16 cellular contexts compared by ENCODE assay signal in genomic region chr5:139299477-139299876, GRCh38. TPM values are rescaled to one million over a fixed set of nuclear protein-coding genes. Genes with fewer than 3 reads are reported as not detected.
A peak's percentile ranks its signal among the peaks of the same experiment; 100 is the strongest.
DNase-seq lines count a peak whose midpoint lies in the region; ATAC-seq and TF ChIP-seq lines count a peak whose summit lies in the region.
"Had no signal": no experiment of that assay in that cellular context is flagged by ENCODE, and none has a peak within 500 bp of the region (broad histone marks: within the 10 kb centered on the region; RNA-seq: fewer than 3 reads in every experiment).

No MANE protein-coding gene starts in this region.

- H3K36me3 ChIP-seq in BLaER1 = peaks cover 37% of the 10 kb centered on the region
- H3K36me3 ChIP-seq in naive thymus-derived CD4-positive, alpha-beta T cell (ENCODE audit: control insufficient read depth in 2 of 3, insufficient read depth in 3 of 3, low read length in 3 of 3) = peaks cover 0 to 3% (median 0%) of the 10 kb centered on the region in 3 experiments
- no peaks in the 10 kb centered on the region for H3K36me3 ChIP-seq in transverse colon
- H3K36me3 ChIP-seq: stomach had no signal

- H3K27me3 Mint-ChIP-seq in H9 (ENCODE audit: low read depth) = no peaks in the 10 kb centered on the region
- no peaks in the 10 kb centered on the region for H3K27me3 Mint-ChIP-seq in activated T-helper 2 cell treated with anti-CD3 and anti-CD28 coated beads, Interferon-gamma antibody, Interleukin-2, Interleukin-4, amounts not matched to agents 10 μg/mL and 5 μg/mL and 100 μg/mL, durations not matched to agents 14 hours and 24 hours and 36 hours (ENCODE audit: low read depth)
- no peaks in the 10 kb centered on the region for H3K27me3 Mint-ChIP-seq in naive thymus-derived CD4-positive, alpha-beta T cell

- TF ChIP-seq EP300 in transverse colon (IDR thresholded peaks at IDR 0.05; ENCODE audit: low read depth) = no peak

- H2BK12ac ChIP-seq in H9 (ENCODE audit: insufficient read length, low read depth, low read length) = no peak overlapping the region

- no peak overlapping the region for H3T11ph ChIP-seq in H9 (ENCODE audit: low read length)

- no peak overlapping the region; a peak in 1 of 5 replicates for H3K4me3 Mint-ChIP-seq in H9
- H3K4me3 Mint-ChIP-seq in activated T-helper 2 cell treated with anti-CD3 and anti-CD28 coated beads, Interferon-gamma antibody, Interleukin-2, Interleukin-4, amounts not matched to agents 10 μg/mL and 5 μg/mL and 100 μg/mL, durations not matched to agents 14 hours and 24 hours and 36 hours (ENCODE audit: low read depth) = no peak overlapping the region
- H3K4me3 Mint-ChIP-seq in naive thymus-derived CD4-positive, alpha-beta T cell = peak overlapping the region; percentile 18 to 99 (median 77)

- H2BK120ac ChIP-seq in H9 (ENCODE audit: low read depth, low read length, poor library complexity, severe bottlenecking) = no peak overlapping the region

- peak; percentile 38 for ATAC-seq in naive thymus-derived CD4-positive, alpha-beta T cell
- ATAC-seq in GM21423 (IDR thresholded peaks at IDR 0.05; ENCODE audit: unreplicated experiment) (no peak), HG03354 (IDR thresholded peaks at IDR 0.05; ENCODE audit: poor library complexity, severe bottlenecking, unreplicated experiment) (no peak)

- H4K8ac ChIP-seq in H9 (replicated peaks; ENCODE audit: insufficient read length, low read depth, low read length) = no peak overlapping the region

- peak overlapping the region; percentile 84 for H3K4me2 ChIP-seq in BLaER1
- no peak overlapping the region for H3K4me2 ChIP-seq in H9 (ENCODE audit: insufficient read depth, insufficient read length, low read length)

- H3K27ac Mint-ChIP-seq in H9 = peak overlapping the region; percentile 3 to 56 (median 19); a peak in 6 of 7 replicates
- peak overlapping the region; percentile 13 for H3K27ac Mint-ChIP-seq in activated T-helper 2 cell treated with anti-CD3 and anti-CD28 coated beads, Interferon-gamma antibody, Interleukin-2, Interleukin-4, amounts not matched to agents 10 μg/mL and 5 μg/mL and 100 μg/mL, durations not matched to agents 14 hours and 24 hours and 36 hours
- H3K27ac Mint-ChIP-seq in naive thymus-derived CD4-positive, alpha-beta T cell = peak overlapping the region; percentile 7 to 83 (median 24)

- peaks cover 96% of the 10 kb centered on the region for H3K79me2 ChIP-seq in H9 (ENCODE audit: insufficient read depth, low read length)

- no peak overlapping the region for H2BK5ac ChIP-seq in H9 (ENCODE audit: insufficient read length, low read length)

- in situ Hi-C loops in transverse colon (cut with MboI; ENCODE audit: low pct_ligation_motif_present in 1 of 4, low pct_unique_long_range_greater_than_20kb in 1 of 4, low sequenced_read_pairs in 3 of 4) = no loop called here

- H3K4me3 ChIP-seq in BLaER1 (no peak overlapping the region), transverse colon (no peak overlapping the region)
- H3K4me3 ChIP-seq in naive thymus-derived CD4-positive, alpha-beta T cell (ENCODE audit: low read length) = peak overlapping the region; percentile 8
- H3K4me3 ChIP-seq: HAP-1 had no signal

- no peak for TF ChIP-seq POLR2A in transverse colon (IDR thresholded peaks at IDR 0.05)

- H3K4ac ChIP-seq in H9 (ENCODE audit: low read depth, low read length) = no peak overlapping the region

- no peak overlapping the region for H2BK15ac ChIP-seq in H9 (ENCODE audit: low read depth, low read length)

- TF ChIP-seq CTCF in H9 (conservative IDR thresholded peaks at IDR 0.05) (no peak), transverse colon (IDR thresholded peaks at IDR 0.05) (no peak)

- no peak overlapping the region for H4K91ac ChIP-seq in H9 (ENCODE audit: insufficient read length, low read depth, low read length)

- H3K4me1 ChIP-seq in BLaER1 (peaks cover 76% of the 10 kb centered on the region), H9 (ENCODE audit: insufficient read depth, low read length) (no peaks in the 10 kb centered on the region; the same call in 1 of the 2 replicates), transverse colon (peaks cover 46 to 96% (median 66%) of the 10 kb centered on the region in 4 donors)
- H3K4me1 ChIP-seq in naive thymus-derived CD4-positive, alpha-beta T cell (ENCODE audit: control insufficient read depth in 2 of 2, insufficient read depth in 2 of 2, low read length in 2 of 2) = peaks cover 70 to 72% of the 10 kb centered on the region in 2 donors

- peaks cover 3% of the 10 kb centered on the region in 2 experiments; a peak in 1 of 5 replicates for H3K9me3 Mint-ChIP-seq in H9
- no peaks in the 10 kb centered on the region for H3K9me3 Mint-ChIP-seq in activated T-helper 2 cell treated with anti-CD3 and anti-CD28 coated beads, Interferon-gamma antibody, Interleukin-2, Interleukin-4, amounts not matched to agents 10 μg/mL and 5 μg/mL and 100 μg/mL, durations not matched to agents 14 hours and 24 hours and 36 hours
- H3K9me3 Mint-ChIP-seq in naive thymus-derived CD4-positive, alpha-beta T cell = peaks cover 0 to 4% (median 0%) of the 10 kb centered on the region in 11 donors

- H2BK20ac ChIP-seq in H9 (ENCODE audit: low read depth, low read length, poor library complexity, severe bottlenecking) = no peak overlapping the region

- H3K56ac ChIP-seq in H9 (ENCODE audit: insufficient read length, low read depth, low read length) = no peak overlapping the region

- CTCF ChIA-PET in naive thymus-derived CD4-positive, alpha-beta T cell (lab: Charles Lee) = interaction anchor here (0.6 to 1.0 kb wide), 2 partner anchors 18 to 994 kb away, joined by 3 to 7 read pairs; no protein-coding TSS in a partner anchor

- peaks cover 64 to 79% of the 10 kb centered on the region in 2 experiments for H3K4me1 Mint-ChIP-seq in H9
- H3K4me1 Mint-ChIP-seq in activated T-helper 2 cell treated with anti-CD3 and anti-CD28 coated beads, Interferon-gamma antibody, Interleukin-2, Interleukin-4, amounts not matched to agents 10 μg/mL and 5 μg/mL and 100 μg/mL, durations not matched to agents 14 hours and 24 hours and 36 hours (ENCODE audit: low read depth) = peaks cover 62% of the 10 kb centered on the region
- H3K4me1 Mint-ChIP-seq in naive thymus-derived CD4-positive, alpha-beta T cell = peaks cover 64 to 95% (median 92%) of the 10 kb centered on the region in 7 donors

- H3K27ac ChIP-seq in BLaER1 (no peak overlapping the region), H9 (ENCODE audit: insufficient read length, low read depth, low read length) (no peak overlapping the region), transverse colon (no peak overlapping the region)
- peak overlapping the region; percentile 22 for H3K27ac ChIP-seq in naive thymus-derived CD4-positive, alpha-beta T cell (ENCODE audit: low read depth, low read length)

- H4K5ac ChIP-seq in H9 (ENCODE audit: insufficient read length, low read depth, low read length) = no peak overlapping the region

- no peaks in the 10 kb centered on the region for H3K79me1 ChIP-seq in H9 (ENCODE audit: insufficient read depth, low read depth, low read length, poor library complexity, severe bottlenecking)

- H3K14ac ChIP-seq in H9 (ENCODE audit: insufficient read depth, low read length) = no peak overlapping the region

- POLR2A ChIA-PET in naive thymus-derived CD4-positive, alpha-beta T cell (lab: Charles Lee) = interaction anchor here (0.6 to 2.1 kb wide), 4 partner anchors 20 to 48 kb away, joined by 3 to 14 read pairs (median 3); partner anchors contain the start of gene PAIP2

- H3K9ac ChIP-seq in BLaER1 = no peak overlapping the region
- H3K9ac ChIP-seq in H9 (ENCODE audit: extremely low read depth, insufficient read length, low read length) = no peak overlapping the region

- no peak overlapping the region for H2AK5ac ChIP-seq in H9 (ENCODE audit: insufficient read length, low read length)

- H3K9me3 ChIP-seq in BLaER1 = no peaks in the 10 kb centered on the region
- no peaks in the 10 kb centered on the region for H3K9me3 ChIP-seq in H9 (ENCODE audit: control insufficient read depth, low read depth, low read length)
- no peaks in the 10 kb centered on the region for H3K9me3 ChIP-seq in naive thymus-derived CD4-positive, alpha-beta T cell (ENCODE audit: control insufficient read depth in 2 of 3, low read length in 3 of 3)
- H3K9me3 ChIP-seq in transverse colon = no peaks in the 10 kb centered on the region
- H3K9me3 ChIP-seq: HAP-1, stomach had no signal

- peaks cover 18 to 33% (median 32%) of the 10 kb centered on the region in 3 experiments for H3K36me3 Mint-ChIP-seq in H9 (ENCODE audit: insufficient read depth in 1 of 3, low read depth in 3 of 3)
- peaks cover 44% of the 10 kb centered on the region for H3K36me3 Mint-ChIP-seq in activated T-helper 2 cell treated with anti-CD3 and anti-CD28 coated beads, Interferon-gamma antibody, Interleukin-2, Interleukin-4, amounts not matched to agents 10 μg/mL and 5 μg/mL and 100 μg/mL, durations not matched to agents 14 hours and 24 hours and 36 hours (ENCODE audit: low read depth)
- H3K36me3 Mint-ChIP-seq in naive thymus-derived CD4-positive, alpha-beta T cell = peaks cover 0 to 14% (median 4%) of the 10 kb centered on the region in 5 donors

- WGBS in H9 (ENCODE audit: extremely low coverage, insufficient read length, low lambda C conversion rate) = no CpG with 5 or more reads among the region's 4 CpGs
- 37 to 57% methylated on average over 4 of the region's 4 CpGs for WGBS in transverse colon (ENCODE audit: low coverage in 1 of 2), 2 donors

- H3K23ac ChIP-seq in H9 (ENCODE audit: insufficient read length, low read depth, low read length) = no peak overlapping the region

- peaks cover 100% of the 10 kb centered on the region for H4K20me1 ChIP-seq in BLaER1
- H4K20me1 ChIP-seq in H9 (ENCODE audit: control insufficient read depth, insufficient read depth, insufficient read length) = no peaks in the 10 kb centered on the region

- H3K18ac ChIP-seq in H9 (ENCODE audit: insufficient read length, low read depth, low read length) = no peak overlapping the region

- no peak overlapping the region for H2AFZ ChIP-seq in H9 (ENCODE audit: low read length)

- intact Hi-C loops in activated T-helper 2 cell treated with anti-CD3 and anti-CD28 coated beads, Interferon-gamma antibody, Interleukin-2, Interleukin-4, amounts not matched to agents 10 μg/mL and 5 μg/mL and 100 μg/mL, durations not matched to agents 14 hours and 24 hours and 36 hours (cut with micrococcal nuclease) = loop anchor here (10.0 kb wide), 3 partner anchors 265 to 965 kb away; partner anchors contain the start of genes CDC25C, ETF1, FAM53C and UBE2D2
- intact Hi-C loops in naive thymus-derived CD4-positive, alpha-beta T cell (cut with micrococcal nuclease) = loop anchor here (10.0 kb wide), 3 partner anchors 545 to 1545 kb away; partner anchors contain the start of genes BRD8 (in 1 of the 2), HNRNPA0 (in 1 of the 2) and KIF20A (in 1 of the 2)
- intact Hi-C loops in transverse colon (cut with DNase I; ENCODE audit: low total_unique reads) = loop anchor here (10.0 kb wide), 1 partner anchor 725 kb away; the partner anchor contains the start of gene HSPA9

- H3K27me3 ChIP-seq in BLaER1 (no peaks in the 10 kb centered on the region), H9 (ENCODE audit: insufficient read depth, low read length) (no peaks in the 10 kb centered on the region), transverse colon (no peaks in the 10 kb centered on the region)
- no peaks in the 10 kb centered on the region for H3K27me3 ChIP-seq in naive thymus-derived CD4-positive, alpha-beta T cell (ENCODE audit: control insufficient read depth in 2 of 2, insufficient read depth in 2 of 2, low read length in 2 of 2)
- H3K27me3 ChIP-seq: stomach had no signal

- H3K23me2 ChIP-seq in H9 (ENCODE audit: insufficient read length, low read depth, low read length, poor library complexity, severe bottlenecking) = no peaks in the 10 kb centered on the region

- DNase-seq in H9 (no peak), transverse colon (no peak), NCI-H1417 treated with DMSO at 0.1 percent for 48 hours (lab: John Stamatoyannopoulos, UW) (no peak)
- no peak for DNase-seq in activated T-helper 2 cell treated with anti-CD3 and anti-CD28 coated beads, Interferon-gamma antibody, Interleukin-2, Interleukin-4, amounts not matched to agents 10 μg/mL and 5 μg/mL and 100 μg/mL, durations not matched to agents 14 hours and 24 hours and 36 hours (ENCODE audit: low spot score)
- no peak for DNase-seq in naive thymus-derived CD4-positive, alpha-beta T cell
- DNase-seq: dermis blood vessel endothelial cell; GDM1; midbrain; NCI-H2171 treated with DMSO at 0.1 percent for 48 hours; stimulated activated CD4-positive, alpha-beta T cell treated with anti-CD3 and anti-CD28 coated beads, Interleukin-4, amount 100 ng/mL, for 24 hours; stomach; SW 1271 had no signal

RNA-seq across cellular contexts. Expression of gene MATR3, which starts 5.9 kb away (rescaled TPM):
- 267 and 278 TPM in 2 replicates for total RNA-seq in H9 (2021)
- total RNA-seq in activated T-helper 2 cell treated with anti-CD3 and anti-CD28 coated beads, Interferon-gamma antibody, Interleukin-2, Interleukin-4, amounts not matched to agents 10 μg/mL and 5 μg/mL and 100 μg/mL, durations not matched to agents 14 hours and 24 hours and 36 hours = 259 TPM in 2 replicates
- total RNA-seq in naive thymus-derived CD4-positive, alpha-beta T cell = 100 to 1,000 TPM; 219 to 333 (median 274) TPM
- polyA plus RNA-seq in naive thymus-derived CD4-positive, alpha-beta T cell = 100 to 1,000 TPM; 313 to 379 TPM
- 100 to 1,000 TPM in 3 of 4 donors, 10 to 100 TPM in 1; 97.3 to 190 (median 134) TPM for total RNA-seq in transverse colon

RNA-seq across cellular contexts. Expression of gene PAIP2, which starts 42.2 kb away (rescaled TPM):
- 121 and 129 TPM in 2 replicates for total RNA-seq in H9 (2021)
- total RNA-seq in activated T-helper 2 cell treated with anti-CD3 and anti-CD28 coated beads, Interferon-gamma antibody, Interleukin-2, Interleukin-4, amounts not matched to agents 10 μg/mL and 5 μg/mL and 100 μg/mL, durations not matched to agents 14 hours and 24 hours and 36 hours = 98.2 and 107 TPM in 2 replicates
- total RNA-seq in naive thymus-derived CD4-positive, alpha-beta T cell = 100 to 1,000 TPM in 3 of 5 experiments, 10 to 100 TPM in 2; 88.8 to 121 (median 106) TPM
- polyA plus RNA-seq in naive thymus-derived CD4-positive, alpha-beta T cell = 100 to 1,000 TPM; 374 to 417 TPM
- 10 to 100 TPM; 13.8 to 67.3 (median 36.5) TPM for total RNA-seq in transverse colon

Comparison
In these comparisons a context has a peak if more than half of its experiments do, and no peak if none do; other contexts are left out.
1. H3K4me3 Mint-ChIP-seq: peak in naive thymus-derived CD4-positive, alpha-beta T cell (10 of 10); none in H9 (0 of 2) and activated T-helper 2 cell treated with anti-CD3 and anti-CD28 coated beads, Interferon-gamma antibody, Interleukin-2, Interleukin-4, amounts not matched to agents 10 μg/mL and 5 μg/mL and 100 μg/mL, durations not matched to agents 14 hours and 24 hours and 36 hours (single experiment).
2. Peak in every context shown above with its lines, with median percentiles within 50 percentile points of each other: H3K27ac Mint-ChIP-seq.